Comparison of ENCODE assay signal across 1 cellular context in the genomic region with DNA sequence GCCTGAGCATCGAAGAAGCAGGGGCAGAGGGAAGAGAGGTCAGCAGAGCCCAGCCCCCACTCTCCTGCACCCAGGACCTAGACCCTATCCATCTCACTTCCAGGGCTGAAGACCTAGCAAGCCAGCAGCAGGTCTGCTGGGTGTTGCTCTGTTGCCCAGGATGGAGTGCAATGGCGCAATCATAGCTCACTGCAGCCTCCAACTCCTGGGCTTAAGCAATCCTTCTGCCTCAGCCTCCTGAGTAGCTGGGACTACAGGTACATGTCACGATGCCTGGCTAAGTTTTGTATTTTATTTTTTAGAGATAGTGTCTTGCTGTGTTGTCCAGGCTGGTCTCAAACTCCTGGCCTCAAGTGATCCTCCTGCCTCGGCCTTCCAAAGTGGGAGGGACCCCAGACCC. TPM values are rescaled to one million over a fixed set of nuclear protein-coding genes. Genes with fewer than 3 reads are reported as not detected.
"Had no signal": no experiment of that assay in that cellular context is flagged by ENCODE, and none has a peak within 500 bp of the region (broad histone marks: within the 10 kb centered on the region; RNA-seq: fewer than 3 reads in every experiment).

No MANE protein-coding gene starts in this region.

RNA-seq across cellular contexts. Expression of gene EMP2, which starts 53.0 kb away (rescaled TPM):
- total RNA-seq: OCI-LY7 had no signal
